Comparison of ENCODE assay signal across 14 cellular contexts in the genomic region with DNA sequence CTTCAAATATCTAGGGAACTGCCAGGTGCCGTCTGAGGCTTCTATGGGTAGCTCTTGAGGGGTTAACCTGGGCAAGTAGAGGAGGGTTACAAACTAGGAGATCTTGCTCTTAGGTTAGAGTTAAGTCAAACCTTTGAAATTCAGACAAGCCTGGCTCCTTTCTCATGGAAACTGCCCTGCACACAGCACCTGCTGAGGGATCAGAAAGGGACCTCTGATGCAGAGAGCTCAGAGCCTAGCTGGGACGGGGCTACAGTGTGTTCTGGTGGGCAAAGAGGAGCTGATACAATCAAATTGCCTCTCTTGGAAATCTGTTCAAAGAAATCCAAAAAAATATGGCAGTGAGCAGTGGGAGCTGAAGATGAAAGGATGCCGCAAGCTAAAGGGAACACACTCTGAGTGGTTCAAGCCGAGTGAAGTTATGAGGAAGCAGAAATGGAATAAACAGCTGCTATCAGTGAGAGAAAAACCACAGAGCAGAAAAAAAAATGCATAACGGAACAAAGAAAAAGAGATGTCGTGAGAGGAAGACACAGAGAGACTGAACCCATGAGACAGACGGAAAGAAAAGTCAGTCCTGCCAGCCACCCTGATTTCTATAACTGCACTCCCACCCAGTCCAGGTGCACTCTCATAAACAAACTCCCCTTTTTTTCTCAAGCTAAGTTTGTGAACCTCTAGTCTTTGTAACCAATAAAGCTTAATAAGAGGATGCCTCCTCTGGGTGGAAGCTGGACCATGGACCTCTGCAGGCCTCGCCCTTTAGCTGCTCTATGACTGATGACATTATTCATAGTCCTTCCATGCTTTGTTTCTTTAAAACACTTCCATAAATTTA. TPM values are rescaled to one million over a fixed set of nuclear protein-coding genes. Genes with fewer than 3 reads are reported as not detected.
DNase-seq lines count a peak whose midpoint lies in the region; ATAC-seq, FAIRE-seq and TF ChIP-seq lines count a peak whose summit lies in the region.
"Had no signal": no experiment of that assay in that cellular context is flagged by ENCODE, and none has a peak within 500 bp of the region (broad histone marks: within the 10 kb centered on the region; RNA-seq: fewer than 3 reads in every experiment).

No MANE protein-coding gene starts in this region.

- peaks cover 40% of the 10 kb centered on the region for H3K4me1 Mint-ChIP-seq in activated CD8-positive, alpha-beta T cell treated with anti-CD3 and anti-CD28 coated beads for 36 hours (ENCODE audit: low read depth)

- H3K4me1 ChIP-seq in mucosa of descending colon (ENCODE audit: low read depth), result no peaks in the 10 kb centered on the region
- H3K4me1 ChIP-seq: body of pancreas, HAP-1, parathyroid adenoma had no signal

- no peak for TF ChIP-seq CTCF in activated CD8-positive, alpha-beta T cell treated with anti-CD3 and anti-CD28 coated beads for 36 hours (IDR thresholded peaks at IDR 0.05)
- no peak for TF ChIP-seq CTCF in mucosa of descending colon (IDR thresholded peaks at IDR 0.05)

- CTCF ChIA-PET in activated CD8-positive, alpha-beta T cell treated with anti-CD3 and anti-CD28 coated beads for 36 hours (lab: Charles Lee), result interaction anchor here (1.0 to 2.2 kb wide), 7 partner anchors 11 to 263 kb away, joined by 3 to 14 read pairs (median 4); a partner anchor contains a TSS

- H3K9me3 Mint-ChIP-seq in activated CD8-positive, alpha-beta T cell treated with anti-CD3 and anti-CD28 coated beads for 36 hours, result no peaks in the 10 kb centered on the region

- intact Hi-C loops in activated CD8-positive, alpha-beta T cell treated with anti-CD3 and anti-CD28 coated beads for 36 hours (cut with micrococcal nuclease), result no loop called here
- intact Hi-C loops in mucosa of descending colon (cut with DNase I, micrococcal nuclease), result no loop called here
- intact Hi-C loops in head of caudate nucleus (cut with DNase I), result no loop called here

- peak overlapping the region; percentile 16 for H3K4me3 ChIP-seq in Jurkat, Clone E6-1 (ENCODE audit: low read length)
- no peak overlapping the region for H3K4me3 ChIP-seq in mucosa of descending colon
- H3K4me3 ChIP-seq: body of pancreas, HAP-1, heart right ventricle, SJCRH30 had no signal

- H3K4me3 Mint-ChIP-seq in activated CD8-positive, alpha-beta T cell treated with anti-CD3 and anti-CD28 coated beads for 36 hours, result peak overlapping the region; percentile 23

- POLR2A ChIA-PET in activated CD8-positive, alpha-beta T cell treated with anti-CD3 and anti-CD28 coated beads for 36 hours (lab: Charles Lee), result interaction anchor here (0.8 to 1.6 kb wide), 8 partner anchors 14 to 359 kb away, joined by 3 to 14 read pairs (median 3); a partner anchor contains a TSS

- DNase-seq in GM12891 (ENCODE audit: insufficient read length, low spot score) (peak; percentile 27), mucosa of descending colon (no peak), head of caudate nucleus (no peak), NCI-H526 treated with DMSO at 0.1 percent for 48 hours (lab: John Stamatoyannopoulos, UW) (no peak)
- peak; percentile 92 for DNase-seq in Jurkat, Clone E6-1 (ENCODE audit: low read depth, low spot score)
- peak; percentile 37 for DNase-seq in activated CD8-positive, alpha-beta T cell treated with anti-CD3 and anti-CD28 coated beads for 36 hours
- DNase-seq: body of pancreas, heart right ventricle, NCI-H1105 had no signal

- H3K9me3 ChIP-seq in mucosa of descending colon, result no peaks in the 10 kb centered on the region
- H3K9me3 ChIP-seq: body of pancreas, HAP-1, heart right ventricle, SJCRH30 had no signal

- H3K36me3 ChIP-seq in mucosa of descending colon (ENCODE audit: low read depth), result no peaks in the 10 kb centered on the region

- TF ChIP-seq POLR2A in GM12891 (IDR thresholded peaks at IDR 0.05; ENCODE audit: low read depth, low read length), result no peak

- H3K27ac Mint-ChIP-seq in activated CD8-positive, alpha-beta T cell treated with anti-CD3 and anti-CD28 coated beads for 36 hours, result peak overlapping the region; percentile 83

- peaks cover 35% of the 10 kb centered on the region for H3K36me3 Mint-ChIP-seq in activated CD8-positive, alpha-beta T cell treated with anti-CD3 and anti-CD28 coated beads for 36 hours (ENCODE audit: low read depth)

- H3K27me3 Mint-ChIP-seq in activated CD8-positive, alpha-beta T cell treated with anti-CD3 and anti-CD28 coated beads for 36 hours, result no peaks in the 10 kb centered on the region

- peak; percentile 91 for FAIRE-seq in GM12891 (lab: Jason Lieb, UNC)

- ATAC-seq in activated CD8-positive, alpha-beta T cell treated with anti-CD3 and anti-CD28 coated beads for 36 hours, result peak; percentile 90
- ATAC-seq in mucosa of descending colon (peak; percentile 62), HG02840 (IDR thresholded peaks at IDR 0.05; ENCODE audit: low FRiP score, unreplicated experiment) (no peak), GM21717 (IDR thresholded peaks at IDR 0.05; ENCODE audit: unreplicated experiment) (no peak)
- ATAC-seq: body of pancreas had no signal

TF ChIP-seq in GM12891, 5 proteins besides CTCF, POLR2A, EP300 and RAD21:
- no peak for TF ChIP-seq POLR2AphosphoS5 (IDR thresholded peaks at IDR 0.05; ENCODE audit: low read depth, low read length)
- TF ChIP-seq SPI1 (IDR thresholded peaks at IDR 0.05; ENCODE audit: low read depth, low read length), result peak; percentile 30; the same call in 1 of the 2 replicates
- TF ChIP-seq POU2F2 (IDR thresholded peaks at IDR 0.05; ENCODE audit: low read depth, low read length), result 0 out of 2 replicates have a peak, but pooled peaks have one; percentile 63
- no peak for TF ChIP-seq TAF1 (IDR thresholded peaks at IDR 0.05; ENCODE audit: low read depth, low read length)
- TF ChIP-seq PAX5 (IDR thresholded peaks at IDR 0.05; ENCODE audit: insufficient read depth, low read length, severe bottlenecking), result no peak

RNA-seq across cellular contexts. Expression of a gene that starts 26.6 kb away (rescaled TPM):
- polyA plus RNA-seq in GM12891 (2012; ENCODE audit: low read depth, missing spikeins), result 3.2 TPM
- polyA plus RNA-seq in Jurkat, Clone E6-1 (2012; ENCODE audit: insufficient read depth, insufficient read length), result 10.0 TPM
- total RNA-seq in activated CD8-positive, alpha-beta T cell treated with anti-CD3 and anti-CD28 coated beads for 36 hours, result 1 to 10 TPM; 7.4 to 8.0 TPM
- total RNA-seq in mucosa of descending colon, result 10 to 100 TPM; 25.8 to 51.8 (median 38.0) TPM

RNA-seq across cellular contexts. Expression of a gene that starts 50.3 kb away (rescaled TPM):
- polyA plus RNA-seq in GM12891 (2012; ENCODE audit: low read depth, missing spikeins), result not detected
- not detected for polyA plus RNA-seq in Jurkat, Clone E6-1 (2012; ENCODE audit: insufficient read depth, insufficient read length)
- not detected for total RNA-seq in activated CD8-positive, alpha-beta T cell treated with anti-CD3 and anti-CD28 coated beads for 36 hours
- total RNA-seq in mucosa of descending colon, result 1 to 10 TPM in 1 of 3 donors, under 1 TPM in 1, not detected in 1; 0.14 to 1.7 TPM
- total RNA-seq: body of pancreas had no signal

Comparison
In these comparisons a context has a peak if more than half of its experiments do, and no peak if none do; other contexts are left out.
1. DNase-seq: peak in GM12891 (single experiment), Jurkat, Clone E6-1 (single experiment) and activated CD8-positive, alpha-beta T cell treated with anti-CD3 and anti-CD28 coated beads for 36 hours (single experiment); none in mucosa of descending colon (0 of 3), head of caudate nucleus (0 of 42) and NCI-H526 treated with DMSO at 0.1 percent for 48 hours (single experiment).
2. ATAC-seq: peak in activated CD8-positive, alpha-beta T cell treated with anti-CD3 and anti-CD28 coated beads for 36 hours (single experiment) and mucosa of descending colon (single experiment); none in HG02840 (single experiment) and GM21717 (single experiment).